13 cellular contexts compared by ENCODE assay signal in the genomic region with DNA sequence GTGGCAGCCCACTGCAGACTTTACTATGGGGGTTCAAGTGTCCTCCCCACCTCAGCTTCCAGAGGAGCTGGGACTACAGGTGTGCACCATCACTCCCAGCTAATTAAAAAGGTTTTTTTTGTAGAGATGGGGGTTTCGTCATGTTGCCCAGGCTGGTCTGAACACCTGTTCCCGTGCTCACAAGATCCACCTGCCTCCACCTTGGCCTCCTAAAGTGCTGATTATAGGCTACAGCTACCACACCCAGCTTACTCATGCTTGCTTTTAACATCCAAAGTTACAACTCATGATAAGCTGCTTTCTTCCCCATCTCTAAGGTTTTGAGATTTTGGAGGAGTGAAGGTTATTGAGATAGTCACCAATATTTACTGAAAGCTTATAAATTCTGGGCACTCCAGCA. TPM values are rescaled to one million over a fixed set of nuclear protein-coding genes. Genes with fewer than 3 reads are reported as not detected.
A peak's percentile ranks its signal among the peaks of the same experiment; 100 is the strongest.
DNase-seq lines count a peak whose midpoint lies in the region; ATAC-seq, FAIRE-seq and TF ChIP-seq lines count a peak whose summit lies in the region.
"Had no signal": no experiment of that assay in that cellular context is flagged by ENCODE, and none has a peak within 500 bp of the region (broad histone marks: within the 10 kb centered on the region; RNA-seq: fewer than 3 reads in every experiment).

No MANE protein-coding gene starts in this region.

- peak overlapping the region; percentile 26 for H3K27ac Mint-ChIP-seq in stimulated activated naive CD8-positive, alpha-beta T cell treated with anti-CD3 and anti-CD28 coated beads, Interleukin-15, Interleukin-2, amounts not matched to agents 100 ng/mL and 50 ng/mL, for 24 hours
- H3K27ac Mint-ChIP-seq in activated B cell treated with CpG ODN at 0.5 μM for 24 hours = peak overlapping the region; percentile 41

- no peak for ATAC-seq in stimulated activated naive CD8-positive, alpha-beta T cell treated with anti-CD3 and anti-CD28 coated beads, Interleukin-15, Interleukin-2, amounts not matched to agents 100 U/mL and 50 U/mL, for 24 hours
- ATAC-seq in activated B cell treated with CpG ODN at 0.5 μM for 24 hours (ENCODE audit: low read depth) = no peak

- H3K27ac ChIP-seq in keratinocyte (ENCODE audit: control insufficient read depth, insufficient read depth, low read length) (peak overlapping the region; percentile 51), vagina (no peak overlapping the region), osteoblast (ENCODE audit: low read depth, low read length) (no peak overlapping the region)
- H3K27ac ChIP-seq: uterus had no signal

- CTCF ChIA-PET in activated B cell treated with CpG ODN at 0.5 μM for 24 hours (lab: Charles Lee) = interaction anchor here (0.7 kb wide), 1 partner anchor 22 kb away, joined by 5 read pairs; a partner anchor contains a TSS

- no peak overlapping the region for H3K4me3 ChIP-seq in keratinocyte (ENCODE audit: control insufficient read depth in 2 of 3, extremely low read depth in 1 of 3, insufficient read depth in 2 of 3, low read depth in 1 of 3, low read length in 3 of 3)
- H3K4me3 ChIP-seq in vagina = no peak overlapping the region
- no peak overlapping the region for H3K4me3 ChIP-seq in osteoblast (ENCODE audit: insufficient read depth, low read length)
- H3K4me3 ChIP-seq: uterus had no signal

- H3K4me2 ChIP-seq in keratinocyte (ENCODE audit: control insufficient read depth, extremely low read depth, insufficient read depth, low read depth, low read length) = peak overlapping the region; percentile 29
- H3K4me2 ChIP-seq in osteoblast (ENCODE audit: insufficient read depth, low read length) = no peak overlapping the region

- intact Hi-C loops in activated B cell treated with CpG ODN at 0.5 μM for 24 hours (cut with micrococcal nuclease) = loop anchor here (5.0 kb wide), 2 partner anchors 470 to 1275 kb away; a partner anchor contains a TSS
- intact Hi-C loops in vagina (cut with DNase I) = no loop called here

- no peak for DNase-seq in stimulated activated naive CD8-positive, alpha-beta T cell treated with anti-CD3 and anti-CD28 coated beads, Interleukin-15, Interleukin-2, amounts not matched to agents 100 U/mL and 50 U/mL, for 24 hours
- DNase-seq in activated B cell treated with CpG ODN at 0.5 μM for 24 hours = no peak
- DNase-seq in keratinocyte (ENCODE audit: low read depth, low spot score) = no peak
- DNase-seq in vagina (ENCODE audit: extremely low spot score in 2 of 2) = no peak
- DNase-seq in osteoblast (ENCODE audit: insufficient read length, low spot score, missing footprints) = no peak
- no peak for DNase-seq in GDM1 (lab: John Stamatoyannopoulos, UW)
- no peak for DNase-seq in dedifferentiated amniotic fluid mesenchymal stem cell (ENCODE audit: extremely low spot score)
- DNase-seq: C1 segment of cervical spinal cord; effector CD8-positive, alpha-beta T cell; GOT3; NCI-H2171; uterus had no signal

- dilution Hi-C loops in keratinocyte (cut with MboI; ENCODE audit: extremely low pct_ligation_motif_present, low sequenced_read_pairs) = no loop called here

- H4K20me1 ChIP-seq in keratinocyte (ENCODE audit: control insufficient read depth, extremely low read depth, insufficient read depth, low read length) (no peaks in the 10 kb centered on the region), osteoblast (ENCODE audit: insufficient read depth, low read length) (peaks cover 25% of the 10 kb centered on the region)

- peaks cover 73% of the 10 kb centered on the region for H3K4me1 Mint-ChIP-seq in stimulated activated naive CD8-positive, alpha-beta T cell treated with anti-CD3 and anti-CD28 coated beads, Interleukin-15, Interleukin-2, amounts not matched to agents 100 ng/mL and 50 ng/mL, for 24 hours (ENCODE audit: low read depth)
- peaks cover 59% of the 10 kb centered on the region for H3K4me1 Mint-ChIP-seq in activated B cell treated with CpG ODN at 0.5 μM for 24 hours

- H3K9me1 ChIP-seq in keratinocyte (ENCODE audit: control insufficient read depth, extremely low read depth, insufficient read depth, low read length) = peaks cover 3% of the 10 kb centered on the region

- H3K9me3 ChIP-seq in keratinocyte (ENCODE audit: control insufficient read depth, low read depth, low read length) (no peaks in the 10 kb centered on the region), vagina (no peaks in the 10 kb centered on the region), osteoblast (ENCODE audit: low read depth, low read length) (no peaks in the 10 kb centered on the region)
- H3K9me3 ChIP-seq: uterus had no signal

- H3K9me3 Mint-ChIP-seq in stimulated activated naive CD8-positive, alpha-beta T cell treated with anti-CD3 and anti-CD28 coated beads, Interleukin-15, Interleukin-2, amounts not matched to agents 100 ng/mL and 50 ng/mL, for 24 hours = no peaks in the 10 kb centered on the region
- H3K9me3 Mint-ChIP-seq in activated B cell treated with CpG ODN at 0.5 μM for 24 hours = no peaks in the 10 kb centered on the region

- no peak for FAIRE-seq in keratinocyte (lab: Jason Lieb, UNC)

- H3K36me3 Mint-ChIP-seq in stimulated activated naive CD8-positive, alpha-beta T cell treated with anti-CD3 and anti-CD28 coated beads, Interleukin-15, Interleukin-2, amounts not matched to agents 100 ng/mL and 50 ng/mL, for 24 hours (ENCODE audit: low read depth) = peaks cover 54% of the 10 kb centered on the region
- H3K36me3 Mint-ChIP-seq in activated B cell treated with CpG ODN at 0.5 μM for 24 hours (ENCODE audit: low read depth) = peaks cover 75% of the 10 kb centered on the region

- peak overlapping the region; percentile 11 for H3K9ac ChIP-seq in keratinocyte (ENCODE audit: control insufficient read depth, extremely low read depth, insufficient read depth, low read length)

- H3K4me1 ChIP-seq in keratinocyte (ENCODE audit: control insufficient read depth, extremely low read depth, insufficient read depth, low read length) (peaks cover 34% of the 10 kb centered on the region), vagina (peaks cover 51% of the 10 kb centered on the region), osteoblast (ENCODE audit: insufficient read depth, low read length) (peaks cover 33% of the 10 kb centered on the region)

- H3K79me2 ChIP-seq in keratinocyte (ENCODE audit: control insufficient read depth, insufficient read depth, low read length) (peaks cover 67% of the 10 kb centered on the region), osteoblast (ENCODE audit: insufficient read depth, low read length) (peaks cover 68% of the 10 kb centered on the region)

- POLR2A ChIA-PET in activated B cell treated with CpG ODN at 0.5 μM for 24 hours (lab: Charles Lee) = interaction anchor here (3.5 kb wide), 1 partner anchor 23 kb away, joined by 39 read pairs; a partner anchor contains a TSS

- H3K27me3 ChIP-seq in keratinocyte (ENCODE audit: control insufficient read depth, extremely low read depth, insufficient read depth, low read length) = no peaks in the 10 kb centered on the region
- H3K27me3 ChIP-seq in vagina = no peaks in the 10 kb centered on the region
- H3K27me3 ChIP-seq in osteoblast (ENCODE audit: insufficient read depth, low read length) = no peaks in the 10 kb centered on the region
- H3K27me3 ChIP-seq: uterus had no signal

- no peak overlapping the region for H2AFZ ChIP-seq in keratinocyte (ENCODE audit: control insufficient read depth, low read length)
- no peak overlapping the region for H2AFZ ChIP-seq in osteoblast (ENCODE audit: low read length)

- TF ChIP-seq POLR2A in vagina (IDR thresholded peaks at IDR 0.05) = no peak

- no peaks in the 10 kb centered on the region for H3K27me3 Mint-ChIP-seq in stimulated activated naive CD8-positive, alpha-beta T cell treated with anti-CD3 and anti-CD28 coated beads, Interleukin-15, Interleukin-2, amounts not matched to agents 100 ng/mL and 50 ng/mL, for 24 hours
- no peaks in the 10 kb centered on the region for H3K27me3 Mint-ChIP-seq in activated B cell treated with CpG ODN at 0.5 μM for 24 hours

- TF ChIP-seq CTCF in activated B cell treated with CpG ODN at 0.5 μM for 24 hours (IDR thresholded peaks at IDR 0.05) (no peak), keratinocyte (optimal IDR thresholded peaks at IDR 0.05 in 1 of 3, IDR thresholded peaks at IDR 0.05 in 1 of 3, conservative IDR thresholded peaks at IDR 0.05 in 1 of 3; ENCODE audit: extremely low read depth in 1 of 3, insufficient read depth in 2 of 3, low read length in 3 of 3) (no peak), vagina (IDR thresholded peaks at IDR 0.05) (no peak), osteoblast (IDR thresholded peaks at IDR 0.05; ENCODE audit: extremely low read depth, low read depth, low read length) (no peak)

- H3K36me3 ChIP-seq in keratinocyte (ENCODE audit: control insufficient read depth in 2 of 2, extremely low read depth in 1 of 2, insufficient read depth in 2 of 2, low read length in 2 of 2) (peaks cover 8 to 24% of the 10 kb centered on the region in 2 experiments), vagina (peaks cover 0 to 21% of the 10 kb centered on the region in 2 donors), osteoblast (ENCODE audit: insufficient read depth, low read length) (peaks cover 37% of the 10 kb centered on the region)
- H3K36me3 ChIP-seq: uterus had no signal

- peak overlapping the region; percentile 68 for H3K4me3 Mint-ChIP-seq in stimulated activated naive CD8-positive, alpha-beta T cell treated with anti-CD3 and anti-CD28 coated beads, Interleukin-15, Interleukin-2, amounts not matched to agents 100 ng/mL and 50 ng/mL, for 24 hours
- H3K4me3 Mint-ChIP-seq in activated B cell treated with CpG ODN at 0.5 μM for 24 hours = peak overlapping the region; percentile 66

RNA-seq across cellular contexts. Expression of a gene that starts 2.6 kb away (rescaled TPM):
- total RNA-seq in activated B cell treated with CpG ODN at 0.5 μM for 24 hours (158 and 187 TPM in 2 replicates), vagina (72.2 TPM), osteoblast (62.2 and 66.6 TPM in 2 replicates)
- 53.6 to 81.5 TPM (median 64.9 TPM) in 3 replicates for polyA plus RNA-seq in keratinocyte
- 49.1 TPM for polyA plus RNA-seq in keratinocyte (2011; ENCODE audit: low read depth)
- polyA plus RNA-seq in keratinocyte (2011; cell fraction: cytosol; rRNA removed) = 48.9 and 81.0 TPM in 2 replicates
- 53.3 and 57.4 TPM in 2 replicates for polyA plus RNA-seq in keratinocyte (2011; cell fraction: nucleus; rRNA removed)
- polyA plus RNA-seq in keratinocyte (2012; ENCODE audit: low replicate concordance) = 45.7 and 66.6 TPM in 2 replicates
- polyA minus RNA-seq in keratinocyte = 46.5 to 113 TPM (median 52.8 TPM) in 3 replicates
- 42.4 TPM for polyA minus RNA-seq in keratinocyte (2011; cell fraction: cytosol; rRNA and poly(A)+ RNA removed)
- polyA minus RNA-seq in keratinocyte (2011; cell fraction: nucleus; rRNA and poly(A)+ RNA removed) = 29.1 and 36.3 TPM in 2 replicates

RNA-seq across cellular contexts. Expression of a gene that starts 3.1 kb away (rescaled TPM):
- total RNA-seq in activated B cell treated with CpG ODN at 0.5 μM for 24 hours = 70.4 and 87.7 TPM in 2 replicates
- 18.5 to 22.5 TPM (median 22.1 TPM) in 3 replicates for polyA plus RNA-seq in keratinocyte
- polyA plus RNA-seq in keratinocyte (2011; ENCODE audit: low read depth) = 24.3 TPM
- 12.8 and 17.2 TPM in 2 replicates for polyA plus RNA-seq in keratinocyte (2011; cell fraction: cytosol; rRNA removed)
- 30.3 and 33.9 TPM in 2 replicates for polyA plus RNA-seq in keratinocyte (2011; cell fraction: nucleus; rRNA removed)
- 16.8 and 45.4 TPM in 2 replicates for polyA plus RNA-seq in keratinocyte (2012; ENCODE audit: low replicate concordance)
- 2.6 to 13.3 TPM (median 8.7 TPM) in 3 replicates for polyA minus RNA-seq in keratinocyte
- 8.1 TPM for polyA minus RNA-seq in keratinocyte (2011; cell fraction: cytosol; rRNA and poly(A)+ RNA removed)
- 10.9 and 14.0 TPM in 2 replicates for polyA minus RNA-seq in keratinocyte (2011; cell fraction: nucleus; rRNA and poly(A)+ RNA removed)
- 43.5 TPM for total RNA-seq in vagina
- total RNA-seq in osteoblast = 40.2 and 51.6 TPM in 2 replicates

RNA-seq across cellular contexts. Expression of a gene that starts 22.1 kb away (rescaled TPM):
- total RNA-seq in activated B cell treated with CpG ODN at 0.5 μM for 24 hours (160 and 177 TPM in 2 replicates), vagina (97.0 TPM), osteoblast (124 and 137 TPM in 2 replicates)
- 176 to 431 TPM (median 394 TPM) in 3 replicates for polyA plus RNA-seq in keratinocyte
- 647 TPM for polyA plus RNA-seq in keratinocyte (2011; ENCODE audit: low read depth)
- polyA plus RNA-seq in keratinocyte (2011; cell fraction: cytosol; rRNA removed) = 302 and 508 TPM in 2 replicates
- polyA plus RNA-seq in keratinocyte (2011; cell fraction: nucleus; rRNA removed) = 161 and 229 TPM in 2 replicates
- 177 and 311 TPM in 2 replicates for polyA plus RNA-seq in keratinocyte (2012; ENCODE audit: low replicate concordance)
- polyA minus RNA-seq in keratinocyte = 60.9 to 239 TPM (median 98.3 TPM) in 3 replicates
- 196 TPM for polyA minus RNA-seq in keratinocyte (2011; cell fraction: cytosol; rRNA and poly(A)+ RNA removed)
- 30.1 and 49.1 TPM in 2 replicates for polyA minus RNA-seq in keratinocyte (2011; cell fraction: nucleus; rRNA and poly(A)+ RNA removed)

RNA-seq across cellular contexts. Expression of a gene that starts 51.9 kb away (rescaled TPM):
- total RNA-seq in activated B cell treated with CpG ODN at 0.5 μM for 24 hours = 17.7 and 19.9 TPM in 2 replicates
- polyA plus RNA-seq in keratinocyte = 12.3 to 23.1 TPM (median 20.0 TPM) in 3 replicates
- polyA plus RNA-seq in keratinocyte (2011; ENCODE audit: low read depth) = 8.7 TPM
- 14.2 and 15.1 TPM in 2 replicates for polyA plus RNA-seq in keratinocyte (2011; cell fraction: cytosol; rRNA removed)
- polyA plus RNA-seq in keratinocyte (2011; cell fraction: nucleus; rRNA removed) = 28.0 and 30.3 TPM in 2 replicates
- polyA plus RNA-seq in keratinocyte (2012; ENCODE audit: low replicate concordance) = 7.0 and 19.2 TPM in 2 replicates
- polyA minus RNA-seq in keratinocyte = 25.4 to 49.2 TPM (median 33.8 TPM) in 3 replicates
- 19.0 TPM for polyA minus RNA-seq in keratinocyte (2011; cell fraction: cytosol; rRNA and poly(A)+ RNA removed)
- 18.5 and 29.9 TPM in 2 replicates for polyA minus RNA-seq in keratinocyte (2011; cell fraction: nucleus; rRNA and poly(A)+ RNA removed)
- 14.0 TPM for total RNA-seq in vagina
- total RNA-seq in osteoblast = 10.0 and 10.9 TPM in 2 replicates
